14 cellular contexts compared by ENCODE assay signal in genomic region chr18:77006305-77007175, GRCh38.
DNase-seq lines count a peak whose midpoint lies in the region; ATAC-seq and TF ChIP-seq lines count a peak whose summit lies in the region.
"Had no signal": no experiment of that assay in that cellular context is flagged by ENCODE, and none has a peak within 500 bp of the region (broad histone marks: within the 10 kb centered on the region; RNA-seq: fewer than 3 reads in every experiment).

No MANE protein-coding gene starts in this region.

- 70% methylated on average over 22 of the region's 29 CpGs for WGBS in esophagus muscularis mucosa

- TF ChIP-seq CTCF in esophagus muscularis mucosa (IDR thresholded peaks at IDR 0.05) (no peak), Caco-2 (IDR thresholded peaks at IDR 0.05; ENCODE audit: insufficient read depth in 1 of 2, low read depth in 1 of 2, low read length in 1 of 2, severe bottlenecking in 1 of 2, unreplicated experiment in 1 of 2) (no peak), type B pancreatic cell (conservative IDR thresholded peaks at IDR 0.05) (no peak)

- H3K27ac Mint-ChIP-seq in naive thymus-derived CD4-positive, alpha-beta T cell: peak overlapping the region in 2 of 9 donors; percentile 67 to 68
- peak overlapping the region in 3 of 8 donors; percentile 23 to 63 (median 27) for H3K27ac Mint-ChIP-seq in CD8-positive, alpha-beta memory T cell
- H3K27ac Mint-ChIP-seq in Caco-2 (ENCODE audit: unreplicated experiment): no peak overlapping the region
- H3K27ac Mint-ChIP-seq in type B pancreatic cell: no peak overlapping the region
- H3K27ac Mint-ChIP-seq: activated naive CD8-positive, alpha-beta T cell; mesothelial cell of epicardium had no signal

- peak; percentile 49 for ATAC-seq in naive thymus-derived CD4-positive, alpha-beta T cell

- H3K36me3 Mint-ChIP-seq in naive thymus-derived CD4-positive, alpha-beta T cell: peaks cover 0 to 29% (median 6%) of the 10 kb centered on the region in 5 donors
- H3K36me3 Mint-ChIP-seq in CD8-positive, alpha-beta memory T cell: peaks cover 0 to 56% (median 6%) of the 10 kb centered on the region in 3 donors
- H3K36me3 Mint-ChIP-seq in Caco-2 (ENCODE audit: insufficient read depth, unreplicated experiment) (no peaks in the 10 kb centered on the region), type B pancreatic cell (no peaks in the 10 kb centered on the region)
- H3K36me3 Mint-ChIP-seq: activated naive CD8-positive, alpha-beta T cell; mesothelial cell of epicardium had no signal

- CTCF ChIA-PET in naive thymus-derived CD4-positive, alpha-beta T cell (lab: Charles Lee): interaction anchor here (0.6 kb wide), 1 partner anchor 120 kb away, joined by 3 read pairs; no protein-coding TSS in a partner anchor
- CTCF ChIA-PET in CD8-positive, alpha-beta memory T cell (lab: Charles Lee): interaction anchor here (1.1 to 1.5 kb wide), 2 partner anchors 10 to 23 kb away, joined by 3 to 4 read pairs; no protein-coding TSS in a partner anchor
- CTCF ChIA-PET in Caco-2 (lab: Charles Lee): no interaction called here

- POLR2A ChIA-PET in naive thymus-derived CD4-positive, alpha-beta T cell (lab: Charles Lee): no interaction called here
- POLR2A ChIA-PET in CD8-positive, alpha-beta memory T cell (lab: Charles Lee): no interaction called here
- POLR2A ChIA-PET in Caco-2 (lab: Charles Lee): no interaction called here

- H3K4me2 ChIP-seq in BLaER1 treated with 17β-estradiol and CSF1 and Interleukin-3, amounts not matched to agents 10 nM and 100 nM: peak overlapping the region in 10 of 11 experiments; percentile 71 to 95 (median 87); a peak in 19 of 22 replicates

- H3K27me3 Mint-ChIP-seq in naive thymus-derived CD4-positive, alpha-beta T cell: no peaks in the 10 kb centered on the region
- no peaks in the 10 kb centered on the region for H3K27me3 Mint-ChIP-seq in CD8-positive, alpha-beta memory T cell
- H3K27me3 Mint-ChIP-seq in Caco-2 (ENCODE audit: insufficient read depth, unreplicated experiment) (no peaks in the 10 kb centered on the region), type B pancreatic cell (no peaks in the 10 kb centered on the region)
- H3K27me3 Mint-ChIP-seq: activated naive CD8-positive, alpha-beta T cell had no signal

- no TSS peak for BruUV-seq in Caco-2 (replicated peaks; lab: Mats Ljungman, UMichigan)

- H4K20me1 ChIP-seq in BLaER1 treated with 17β-estradiol and CSF1 and Interleukin-3, amounts not matched to agents 10 nM and 100 nM: peaks cover 6 to 70% (median 34%) of the 10 kb centered on the region in 11 experiments; a peak in 19 of 22 replicates

- peak overlapping the region in 2 of 10 donors; percentile 25 to 34 for H3K4me3 Mint-ChIP-seq in naive thymus-derived CD4-positive, alpha-beta T cell
- H3K4me3 Mint-ChIP-seq in CD8-positive, alpha-beta memory T cell: peak overlapping the region in 1 of 7 donors; percentile 32
- no peak overlapping the region for H3K4me3 Mint-ChIP-seq in Caco-2 (ENCODE audit: unreplicated experiment)
- H3K4me3 Mint-ChIP-seq in type B pancreatic cell: no peak overlapping the region
- H3K4me3 Mint-ChIP-seq: activated naive CD8-positive, alpha-beta T cell; mesothelial cell of epicardium had no signal

- DNase-seq in MV-4-11 (lab: John Stamatoyannopoulos, UW) (peak; percentile 66), esophagus muscularis mucosa (ENCODE audit: extremely low spot score) (no peak), Caco-2 (no peak), type B pancreatic cell (ENCODE audit: extremely low spot score, unreplicated experiment) (no peak), superior temporal gyrus (ENCODE audit: extremely low spot score) (no peak)
- DNase-seq in naive thymus-derived CD4-positive, alpha-beta T cell: no peak
- DNase-seq in CD8-positive, alpha-beta memory T cell: no peak
- DNase-seq: activated CD8-positive, alpha-beta memory T cell treated with anti-CD3 and anti-CD28 coated beads for 24 hours; NCI-H1417 treated with DMSO at 0.1 percent for 48 hours; NCI-H774 had no signal

- no peak for TF ChIP-seq POLR2A in esophagus muscularis mucosa (IDR thresholded peaks at IDR 0.05; ENCODE audit: low read depth)

- no peaks in the 10 kb centered on the region for H3K9me3 ChIP-seq in BLaER1 treated with 17β-estradiol and CSF1 and Interleukin-3, amounts not matched to agents 10 nM and 100 nM (replicated peaks in 1 of 11)
- H3K9me3 ChIP-seq in esophagus muscularis mucosa (no peaks in the 10 kb centered on the region), Caco-2 (no peaks in the 10 kb centered on the region)
- no peaks in the 10 kb centered on the region for H3K9me3 ChIP-seq in naive thymus-derived CD4-positive, alpha-beta T cell (ENCODE audit: control insufficient read depth in 2 of 3, low read length in 3 of 3)
- no peaks in the 10 kb centered on the region for H3K9me3 ChIP-seq in CD8-positive, alpha-beta memory T cell (ENCODE audit: low read length)
- H3K9me3 ChIP-seq: vagina had no signal

- H3K9ac ChIP-seq in BLaER1 treated with 17β-estradiol and CSF1 and Interleukin-3, amounts not matched to agents 10 nM and 100 nM: peak overlapping the region in 5 of 11 experiments; percentile 2 to 51 (median 19); a peak in 3 of 22 replicates

- no peak for TF ChIP-seq EP300 in esophagus muscularis mucosa (IDR thresholded peaks at IDR 0.05)

- H3K4me3 ChIP-seq in BLaER1 treated with 17β-estradiol and CSF1 and Interleukin-3, amounts not matched to agents 10 nM and 100 nM: no peak overlapping the region
- H3K4me3 ChIP-seq in esophagus muscularis mucosa (no peak overlapping the region), Caco-2 (ENCODE audit: low read depth, low read length) (no peak overlapping the region)
- no peak overlapping the region for H3K4me3 ChIP-seq in naive thymus-derived CD4-positive, alpha-beta T cell (ENCODE audit: low read length)
- no peak overlapping the region for H3K4me3 ChIP-seq in CD8-positive, alpha-beta memory T cell (ENCODE audit: low read length)
- H3K4me3 ChIP-seq: vagina had no signal

- H3K9me3 Mint-ChIP-seq in naive thymus-derived CD4-positive, alpha-beta T cell: no peaks in the 10 kb centered on the region
- H3K9me3 Mint-ChIP-seq in CD8-positive, alpha-beta memory T cell: no peaks in the 10 kb centered on the region
- no peaks in the 10 kb centered on the region for H3K9me3 Mint-ChIP-seq in Caco-2 (ENCODE audit: unreplicated experiment)
- no peaks in the 10 kb centered on the region for H3K9me3 Mint-ChIP-seq in type B pancreatic cell
- H3K9me3 Mint-ChIP-seq: mesothelial cell of epicardium had no signal

- intact Hi-C loops in esophagus muscularis mucosa (cut with DNase I): loop anchor here (10.0 kb wide), 1 partner anchor 48 kb away; no protein-coding TSS in a partner anchor
- intact Hi-C loops in naive thymus-derived CD4-positive, alpha-beta T cell (cut with micrococcal nuclease): no loop called here
- intact Hi-C loops in Caco-2 (cut with micrococcal nuclease; ENCODE audit: unreplicated experiment): no loop called here

- H3K27me3 ChIP-seq in BLaER1 treated with 17β-estradiol and CSF1 and Interleukin-3, amounts not matched to agents 10 nM and 100 nM: no peaks in the 10 kb centered on the region; a peak in 1 of 22 replicates
- H3K27me3 ChIP-seq in esophagus muscularis mucosa (no peaks in the 10 kb centered on the region), Caco-2 (replicated peaks; ENCODE audit: control insufficient read depth, insufficient read depth, low read length) (no peaks in the 10 kb centered on the region)
- no peaks in the 10 kb centered on the region for H3K27me3 ChIP-seq in naive thymus-derived CD4-positive, alpha-beta T cell (ENCODE audit: control insufficient read depth in 2 of 2, insufficient read depth in 2 of 2, low read length in 2 of 2)
- H3K27me3 ChIP-seq in CD8-positive, alpha-beta memory T cell (ENCODE audit: insufficient read depth, low read length, poor library complexity, severe bottlenecking): no peaks in the 10 kb centered on the region
- H3K27me3 ChIP-seq: vagina had no signal

- H3K4me1 ChIP-seq in BLaER1 treated with 17β-estradiol and CSF1 and Interleukin-3, amounts not matched to agents 10 nM and 100 nM: peaks cover 69 to 84% (median 75%) of the 10 kb centered on the region in 10 experiments
- H3K4me1 ChIP-seq in esophagus muscularis mucosa (peaks cover 0 to 3% (median 0%) of the 10 kb centered on the region in 4 donors), Caco-2 (no peaks in the 10 kb centered on the region)
- peaks cover 7 to 10% of the 10 kb centered on the region in 2 donors for H3K4me1 ChIP-seq in naive thymus-derived CD4-positive, alpha-beta T cell (ENCODE audit: control insufficient read depth in 2 of 2, insufficient read depth in 2 of 2, low read length in 2 of 2)
- H3K4me1 ChIP-seq in CD8-positive, alpha-beta memory T cell (ENCODE audit: insufficient read depth, low read length): peaks cover 13% of the 10 kb centered on the region
- H3K4me1 ChIP-seq: vagina had no signal

- peaks cover 5 to 51% (median 24%) of the 10 kb centered on the region in 11 experiments; a peak in 20 of 22 replicates for H3K36me3 ChIP-seq in BLaER1 treated with 17β-estradiol and CSF1 and Interleukin-3, amounts not matched to agents 10 nM and 100 nM
- peaks cover 0 to 15% (median 6%) of the 10 kb centered on the region in 4 donors for H3K36me3 ChIP-seq in esophagus muscularis mucosa
- peaks cover 0 to 21% (median 0%) of the 10 kb centered on the region in 3 experiments for H3K36me3 ChIP-seq in naive thymus-derived CD4-positive, alpha-beta T cell (ENCODE audit: control insufficient read depth in 2 of 3, insufficient read depth in 3 of 3, low read length in 3 of 3)
- peaks cover 10% of the 10 kb centered on the region for H3K36me3 ChIP-seq in CD8-positive, alpha-beta memory T cell (ENCODE audit: insufficient read depth, low read length)
- H3K36me3 ChIP-seq in Caco-2 (ENCODE audit: control insufficient read depth, insufficient read depth, low read length): no peaks in the 10 kb centered on the region
- H3K36me3 ChIP-seq: vagina had no signal

- peaks cover 13 to 50% (median 33%) of the 10 kb centered on the region in 7 donors for H3K4me1 Mint-ChIP-seq in naive thymus-derived CD4-positive, alpha-beta T cell
- H3K4me1 Mint-ChIP-seq in CD8-positive, alpha-beta memory T cell: peaks cover 40 to 75% (median 54%) of the 10 kb centered on the region in 3 donors
- H3K4me1 Mint-ChIP-seq in Caco-2 (ENCODE audit: low read depth, unreplicated experiment) (no peaks in the 10 kb centered on the region), type B pancreatic cell (ENCODE audit: unreplicated experiment) (peaks cover 18% of the 10 kb centered on the region)

- peak overlapping the region in 7 of 11 experiments; percentile 16 to 82 (median 31); a peak in 9 of 22 replicates for H3K27ac ChIP-seq in BLaER1 treated with 17β-estradiol and CSF1 and Interleukin-3, amounts not matched to agents 10 nM and 100 nM
- H3K27ac ChIP-seq in esophagus muscularis mucosa (replicated peaks in 1 of 4): peak overlapping the region in 3 of 4 donors; percentile 18 to 45 (median 28)
- H3K27ac ChIP-seq in naive thymus-derived CD4-positive, alpha-beta T cell (ENCODE audit: low read depth, low read length): no peak overlapping the region
- no peak overlapping the region for H3K27ac ChIP-seq in CD8-positive, alpha-beta memory T cell (ENCODE audit: low read depth, low read length)
- H3K27ac ChIP-seq: vagina had no signal

Comparison
In these comparisons a context has a peak if more than half of its experiments do, and no peak if none do; other contexts are left out.
1. H3K27ac ChIP-seq: peak in BLaER1 treated with 17β-estradiol and CSF1 and Interleukin-3, amounts not matched to agents 10 nM and 100 nM (7 of 11) and esophagus muscularis mucosa (3 of 4); none in naive thymus-derived CD4-positive, alpha-beta T cell (single experiment) and CD8-positive, alpha-beta memory T cell (single experiment).